In the genomic region with DNA sequence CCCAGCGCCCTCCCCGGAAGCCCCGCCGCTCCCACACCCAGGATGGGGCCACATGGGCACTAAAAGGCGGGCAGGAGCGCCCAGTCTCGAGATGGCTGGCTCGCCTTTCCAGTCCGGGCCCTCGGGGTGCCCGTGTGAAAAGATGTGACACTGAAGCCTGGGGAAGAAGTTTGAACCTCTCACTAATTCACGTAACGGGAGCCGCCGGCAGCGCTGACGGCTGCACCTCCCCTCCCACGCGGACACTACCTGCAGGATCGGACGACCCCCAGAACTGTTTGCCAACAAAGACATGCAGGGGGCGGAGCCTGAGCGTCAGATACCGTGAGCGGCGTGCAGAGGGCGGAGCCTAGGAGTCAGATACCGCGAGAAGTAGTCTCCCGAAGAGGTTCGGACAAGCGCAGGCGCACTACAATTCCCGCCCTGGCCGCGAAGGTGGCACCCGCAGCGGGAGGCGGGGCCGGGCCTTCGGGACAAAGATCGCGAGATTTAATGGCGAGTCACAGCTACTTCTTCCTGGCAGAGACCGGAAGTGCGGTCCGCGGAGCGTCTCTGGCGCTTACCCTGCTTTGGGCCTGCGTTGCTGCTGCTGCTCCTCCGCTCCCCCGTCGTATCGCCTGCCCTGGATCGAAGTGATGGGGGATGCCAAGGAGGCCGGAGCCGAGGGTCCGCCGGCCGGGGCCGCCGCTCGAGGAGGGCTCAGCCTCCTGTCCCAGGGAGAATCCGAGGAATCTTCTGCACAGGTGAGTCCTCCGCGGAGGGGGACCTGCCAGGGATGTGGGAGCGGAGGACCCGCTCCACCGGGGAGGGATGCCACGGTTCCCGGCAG, we compare ENCODE assay signal across 8 cellular contexts. TPM values are rescaled to one million over a fixed set of nuclear protein-coding genes. Genes with fewer than 3 reads are reported as not detected.
DNase-seq lines count a peak whose midpoint lies in the region; ATAC-seq and TF ChIP-seq lines count a peak whose summit lies in the region.

A gene with protein sequence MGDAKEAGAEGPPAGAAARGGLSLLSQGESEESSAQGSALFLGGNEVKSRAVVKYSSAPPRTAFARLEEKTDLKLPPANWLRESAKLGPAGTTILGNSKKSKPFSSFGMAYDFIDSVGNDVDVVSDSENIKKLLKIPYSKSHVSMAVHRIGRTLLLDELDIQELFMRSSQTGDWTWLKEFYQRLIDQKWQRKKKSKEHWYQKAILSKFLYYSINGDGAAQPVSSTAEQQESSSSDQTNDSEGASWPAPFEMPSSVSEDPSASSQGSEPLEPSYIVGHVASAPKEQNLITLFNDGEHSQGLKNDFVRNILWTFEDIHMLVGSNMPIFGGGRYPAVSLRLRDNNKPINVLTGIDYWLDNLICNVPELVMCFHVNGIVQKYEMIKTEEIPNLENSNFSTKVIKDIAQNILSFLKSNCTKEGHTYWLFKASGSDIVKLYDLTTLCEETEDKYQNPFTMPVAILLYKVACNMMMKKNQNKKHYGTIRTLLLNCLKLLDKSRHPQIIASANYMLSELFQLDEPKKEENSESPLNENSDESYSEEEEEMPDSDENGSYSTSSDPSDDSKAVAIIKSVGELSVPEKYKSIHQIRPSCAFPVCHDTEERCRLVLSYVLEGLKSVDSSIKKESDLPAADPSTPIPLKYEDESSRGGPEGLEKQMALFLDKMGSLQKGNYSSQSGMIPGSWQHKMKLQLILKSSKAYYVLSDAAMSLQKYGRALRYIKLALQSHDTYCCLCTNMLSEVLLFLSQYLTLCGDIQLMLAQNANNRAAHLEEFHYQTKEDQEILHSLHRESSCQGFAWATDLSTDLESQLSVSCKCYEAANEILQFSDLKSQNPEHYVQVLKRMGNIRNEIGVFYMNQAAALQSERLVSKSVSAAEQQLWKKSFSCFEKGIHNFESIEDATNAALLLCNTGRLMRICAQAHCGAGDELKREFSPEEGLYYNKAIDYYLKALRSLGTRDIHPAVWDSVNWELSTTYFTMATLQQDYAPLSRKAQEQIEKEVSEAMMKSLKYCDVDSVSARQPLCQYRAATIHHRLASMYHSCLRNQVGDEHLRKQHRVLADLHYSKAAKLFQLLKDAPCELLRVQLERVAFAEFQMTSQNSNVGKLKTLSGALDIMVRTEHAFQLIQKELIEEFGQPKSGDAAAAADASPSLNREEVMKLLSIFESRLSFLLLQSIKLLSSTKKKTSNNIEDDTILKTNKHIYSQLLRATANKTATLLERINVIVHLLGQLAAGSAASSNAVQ (plus strand): TSS at position 537 of the 829 bp plus-strand sequence. CDS start 99 bp downstream, at position 636.

- peak; percentile 96 for DNase-seq in Calu3
- DNase-seq in activated CD8-positive, alpha-beta memory T cell treated with anti-CD3 and anti-CD28 coated beads, Interleukin-2, amount 50 U/mL, for 4 hours, result peak; percentile 99
- peak; percentile 99 for DNase-seq in endothelial cell (ENCODE audit: low spot score)
- DNase-seq in mesothelial cell of epicardium (ENCODE audit: low spot score in 2 of 2, unreplicated experiment in 2 of 2), result peak; percentile 99
- DNase-seq in stimulated activated CD8-positive, alpha-beta memory T cell treated with anti-CD3 and anti-CD28 coated beads, Interleukin-15, amount 100 ng/mL, for 48 hours (ENCODE audit: low read depth in 2 of 2), result peak; percentile 98 to 99

- no peaks in the 10 kb centered on the region for H3K27me3 Mint-ChIP-seq in Calu3 (ENCODE audit: unreplicated experiment)
- H3K27me3 Mint-ChIP-seq in endothelial cell (ENCODE audit: unreplicated experiment), result peaks cover 2% of the 10 kb centered on the region
- H3K27me3 Mint-ChIP-seq in mesothelial cell of epicardium (ENCODE audit: low read depth), result no peaks in the 10 kb centered on the region

- under 1% methylated on average over 72 of the region's 72 CpGs for WGBS in HUES64

- TF ChIP-seq CTCF in Calu3 (IDR thresholded peaks at IDR 0.05; ENCODE audit: unreplicated experiment) (no peak), OCI-LY1 (IDR thresholded peaks at IDR 0.05; ENCODE audit: low read length) (no peak), endothelial cell (IDR thresholded peaks at IDR 0.05; ENCODE audit: unreplicated experiment) (no peak), mesothelial cell of epicardium (IDR thresholded peaks at IDR 0.05; ENCODE audit: unreplicated experiment) (no peak)

- CTCF ChIA-PET in Calu3 (lab: Charles Lee), result interaction anchor here (0.6 to 0.9 kb wide), 2 partner anchors 11 to 1972 kb away, joined by 3 read pairs; no protein-coding TSS in a partner anchor

- no peaks in the 10 kb centered on the region for H3F3A ChIP-seq in OCI-LY1 (ENCODE audit: insufficient read depth, low read length)

- intact Hi-C loops in Calu3 (cut with micrococcal nuclease; ENCODE audit: unreplicated experiment), result no loop called here

- H3K9ac ChIP-seq in HUES64 (ENCODE audit: low read depth, low read length), result peak within 1 kb of the TSS; percentile 96
- H3K9ac ChIP-seq in OCI-LY1 (ENCODE audit: low read length), result peak within 1 kb of the TSS; percentile 79

- peaks cover 20% of the 10 kb centered on the region; the same call in 1 of the 2 replicates for H3K79me2 ChIP-seq in OCI-LY1 (ENCODE audit: insufficient read depth, low read length)

- H3K9me2 ChIP-seq in OCI-LY1 (ENCODE audit: low read depth, low read length), result no peaks in the 10 kb centered on the region

- H3K4me2 ChIP-seq in OCI-LY1 (ENCODE audit: low read length), result peak within 1 kb of the TSS; percentile 72

- no peaks in the 10 kb centered on the region for H3K4me1 ChIP-seq in HUES64 (ENCODE audit: insufficient read depth, low read length)
- peaks cover 25% of the 10 kb centered on the region for H3K4me1 ChIP-seq in OCI-LY1 (ENCODE audit: insufficient read depth, low read length, severe bottlenecking)

- H3K27ac Mint-ChIP-seq in Calu3 (ENCODE audit: unreplicated experiment), result peak within 1 kb of the TSS; percentile 85
- peak within 1 kb of the TSS; percentile 72 for H3K27ac Mint-ChIP-seq in endothelial cell (ENCODE audit: unreplicated experiment)
- H3K27ac Mint-ChIP-seq in mesothelial cell of epicardium, result peak within 1 kb of the TSS; percentile 99

- H3K27ac ChIP-seq in HUES64 (ENCODE audit: low read depth, low read length), result peak within 1 kb of the TSS; percentile 79
- peak within 1 kb of the TSS; percentile 43 for H3K27ac ChIP-seq in OCI-LY1 (ENCODE audit: low read depth, low read length, poor library complexity, severe bottlenecking)

- no TSS peak for BruUV-seq in Calu3 (replicated peaks; lab: Mats Ljungman, UMichigan)

- H4K20me1 ChIP-seq in OCI-LY1 (ENCODE audit: insufficient read depth, low read length), result no peaks in the 10 kb centered on the region

- H3K36me3 ChIP-seq in HUES64 (ENCODE audit: insufficient read depth, low read length), result peaks cover 35% of the 10 kb centered on the region
- peaks cover 33% of the 10 kb centered on the region for H3K36me3 ChIP-seq in OCI-LY1 (ENCODE audit: insufficient read depth, low read length)

- peak within 1 kb of the TSS; percentile 94 for H3K4me3 ChIP-seq in HUES64 (ENCODE audit: low read length)
- H3K4me3 ChIP-seq in OCI-LY1 (ENCODE audit: low read depth, low read length, poor library complexity, severe bottlenecking), result peak within 1 kb of the TSS; percentile 79

- H3K4me3 Mint-ChIP-seq in Calu3 (ENCODE audit: low read depth, unreplicated experiment) (peak within 1 kb of the TSS; percentile 93), endothelial cell (ENCODE audit: unreplicated experiment) (peak within 1 kb of the TSS; percentile 97), mesothelial cell of epicardium (peak within 1 kb of the TSS; percentile 98)

- no peaks in the 10 kb centered on the region for H3K4me1 Mint-ChIP-seq in Calu3 (ENCODE audit: low read depth, unreplicated experiment)
- H3K4me1 Mint-ChIP-seq in endothelial cell (ENCODE audit: unreplicated experiment), result peaks cover 4% of the 10 kb centered on the region
- peaks cover 20% of the 10 kb centered on the region for H3K4me1 Mint-ChIP-seq in mesothelial cell of epicardium

- ATAC-seq in GM21447 (IDR thresholded peaks at IDR 0.05; ENCODE audit: unreplicated experiment), result peak; percentile 86

- H3K27me3 ChIP-seq in HUES64 (ENCODE audit: insufficient read depth, low read length) (no peaks in the 10 kb centered on the region), OCI-LY1 (ENCODE audit: insufficient read depth, low read length) (no peaks in the 10 kb centered on the region)

- H3K36me3 Mint-ChIP-seq in Calu3 (ENCODE audit: insufficient read depth, unreplicated experiment) (peaks cover 24% of the 10 kb centered on the region), endothelial cell (ENCODE audit: low read depth, unreplicated experiment) (peaks cover under 1% of the 10 kb centered on the region), mesothelial cell of epicardium (peaks cover 11% of the 10 kb centered on the region)

- H2AFZ ChIP-seq in OCI-LY1 (ENCODE audit: low read length), result peak within 1 kb of the TSS; percentile 25; the same call in 1 of the 2 replicates

- H3K9me3 Mint-ChIP-seq in Calu3 (ENCODE audit: low read depth, unreplicated experiment) (no peaks in the 10 kb centered on the region), endothelial cell (ENCODE audit: unreplicated experiment) (no peaks in the 10 kb centered on the region), mesothelial cell of epicardium (peaks cover 4% of the 10 kb centered on the region)

- H3K9me3 ChIP-seq in HUES64 (ENCODE audit: insufficient read depth, low read depth, low read length) (no peaks in the 10 kb centered on the region), OCI-LY1 (ENCODE audit: low read length) (no peaks in the 10 kb centered on the region)

RNA-seq across cellular contexts. Expression of the gene that starts here (rescaled TPM):
- total RNA-seq in Calu3 (2022) (19.9 and 20.9 TPM in 2 replicates), endothelial cell (ENCODE audit: unreplicated experiment) (29.2 TPM), mesothelial cell of epicardium (45.9 to 49.7 TPM (median 48.0 TPM) in 3 replicates)
- 28.4 TPM for polyA plus RNA-seq in HUES64 (2013, experiment 1 of 2)
- polyA plus RNA-seq in HUES64 (2013, experiment 2 of 2), result 27.6 TPM

Comparison
In these comparisons a context has a peak if more than half of its experiments do, and no peak if none do; other contexts are left out.
1. Peak in every context shown above with its lines: DNase-seq, ATAC-seq, H3K4me3 ChIP-seq and H3K27ac ChIP-seq.